In genomic region chr20:59042151-59042795, GRCh38 we compare ENCODE assay signal across 8 cellular contexts. TPM values are rescaled to one million over a fixed set of nuclear protein-coding genes. Genes with fewer than 3 reads are reported as not detected.
DNase-seq lines count a peak whose midpoint lies in the region; ATAC-seq and TF ChIP-seq lines count a peak whose summit lies in the region.

TSS of gene PRELID3B (minus strand) at chr20:59042786. CDS start at chr20:59042730, 56 bp downstream.

- H3K36me3 ChIP-seq in left ventricle myocardium inferior (peaks cover 11% of the 10 kb centered on the region), rectal smooth muscle tissue (ENCODE audit: control insufficient read depth, insufficient read depth, low read length) (peaks cover 9% of the 10 kb centered on the region)

- DNase-seq in SHP77 (lab: John Stamatoyannopoulos, UW) (peak; percentile 13 to 57), SHP77 treated with DMSO at 0.1 percent for 48 hours (lab: John Stamatoyannopoulos, UW) (no peak), left ventricle myocardium inferior (peak; percentile 36), Ammon's horn (ENCODE audit: low spot score) (no peak)
- DNase-seq in Jurkat, Clone E6-1 (ENCODE audit: low read depth, low spot score): no peak
- no peak for DNase-seq in activated naive CD8-positive, alpha-beta T cell treated with anti-CD3 and anti-CD28 coated beads, Interleukin-2, amount 10 ng/mL, durations not matched to agents 7 days and 5 days

- H3K27ac Mint-ChIP-seq in activated naive CD8-positive, alpha-beta T cell treated with anti-CD3 and anti-CD28 coated beads, Interleukin-2, amount 10 ng/mL, durations not matched to agents 7 days and 5 days: peak within 1 kb of the TSS; percentile 89

- H3K27me3 ChIP-seq in left ventricle myocardium inferior (ENCODE audit: low read depth): no peaks in the 10 kb centered on the region
- H3K27me3 ChIP-seq in rectal smooth muscle tissue (ENCODE audit: control insufficient read depth, insufficient read depth, low read length): no peaks in the 10 kb centered on the region

- peak within 1 kb of the TSS; percentile 93 for H3K4me3 Mint-ChIP-seq in activated naive CD8-positive, alpha-beta T cell treated with anti-CD3 and anti-CD28 coated beads, Interleukin-2, amount 10 ng/mL, durations not matched to agents 7 days and 5 days

- POLR2A ChIA-PET in activated naive CD8-positive, alpha-beta T cell treated with anti-CD3 and anti-CD28 coated beads, Interleukin-2, amount 10 ng/mL, durations not matched to agents 7 days and 5 days (lab: Charles Lee): interaction anchor here (1.0 to 4.9 kb wide), 3 partner anchors 10 to 153 kb away, joined by 3 to 59 read pairs (median 13); partner anchors contain the start of gene ATP5F1E

- H3K27ac ChIP-seq in left ventricle myocardium inferior (replicated peaks): peak within 1 kb of the TSS; percentile 88
- H3K27ac ChIP-seq in rectal smooth muscle tissue (ENCODE audit: low read depth, low read length): peak within 1 kb of the TSS; percentile 84

- H3K4me1 Mint-ChIP-seq in activated naive CD8-positive, alpha-beta T cell treated with anti-CD3 and anti-CD28 coated beads, Interleukin-2, amount 10 ng/mL, durations not matched to agents 7 days and 5 days: peaks cover 48% of the 10 kb centered on the region

- peak; percentile 24 for ATAC-seq in GM21737 (IDR thresholded peaks at IDR 0.05; ENCODE audit: unreplicated experiment)
- ATAC-seq in activated naive CD8-positive, alpha-beta T cell treated with anti-CD3 and anti-CD28 coated beads, Interleukin-2, amount 10 ng/mL, durations not matched to agents 7 days and 5 days (ENCODE audit: low read depth): peak; percentile 37

- H3K36me3 Mint-ChIP-seq in activated naive CD8-positive, alpha-beta T cell treated with anti-CD3 and anti-CD28 coated beads, Interleukin-2, amount 10 ng/mL, durations not matched to agents 7 days and 5 days: peaks cover 17% of the 10 kb centered on the region

- H3K27me3 Mint-ChIP-seq in activated naive CD8-positive, alpha-beta T cell treated with anti-CD3 and anti-CD28 coated beads, Interleukin-2, amount 10 ng/mL, durations not matched to agents 7 days and 5 days: no peaks in the 10 kb centered on the region

- no peaks in the 10 kb centered on the region for H3K9me3 ChIP-seq in left ventricle myocardium inferior (replicated peaks)

- no peaks in the 10 kb centered on the region for H3K9me3 Mint-ChIP-seq in activated naive CD8-positive, alpha-beta T cell treated with anti-CD3 and anti-CD28 coated beads, Interleukin-2, amount 10 ng/mL, durations not matched to agents 7 days and 5 days

- H3K9ac ChIP-seq in rectal smooth muscle tissue (ENCODE audit: low read length): peak within 1 kb of the TSS; percentile 74

- TF ChIP-seq CTCF in left ventricle myocardium inferior (IDR thresholded peaks at IDR 0.05; ENCODE audit: borderline replicate concordance): no peak

- intact Hi-C loops in left ventricle myocardium inferior (cut with micrococcal nuclease): no loop called here

- peaks cover 46% of the 10 kb centered on the region for H3K4me1 ChIP-seq in left ventricle myocardium inferior
- H3K4me1 ChIP-seq in rectal smooth muscle tissue (ENCODE audit: control insufficient read depth, insufficient read depth, low read length): peaks cover 9% of the 10 kb centered on the region

- H3K4me3 ChIP-seq in Jurkat, Clone E6-1 (ENCODE audit: low read length): peak within 1 kb of the TSS; percentile 83
- H3K4me3 ChIP-seq in left ventricle myocardium inferior (peak within 1 kb of the TSS; percentile 88), rectal smooth muscle tissue (ENCODE audit: low read length) (peak within 1 kb of the TSS; percentile 88)

RNA-seq across cellular contexts. Expression of gene PRELID3B, which starts in this region (rescaled TPM):
- polyA plus RNA-seq in Jurkat, Clone E6-1 (2012; ENCODE audit: insufficient read depth, insufficient read length): 161 TPM
- 10 to 100 TPM; 57.3 to 65.7 TPM for total RNA-seq in activated naive CD8-positive, alpha-beta T cell treated with anti-CD3 and anti-CD28 coated beads, Interleukin-2, amount 10 ng/mL, durations not matched to agents 7 days and 5 days
- total RNA-seq in left ventricle myocardium inferior: 46.6 TPM

Comparison
In these comparisons a context has a peak if more than half of its experiments do, and no peak if none do; other contexts are left out.
1. DNase-seq: peak in SHP77 (2 of 2) and left ventricle myocardium inferior (single experiment); none in SHP77 treated with DMSO at 0.1 percent for 48 hours (single experiment), Jurkat, Clone E6-1 (single experiment), activated naive CD8-positive, alpha-beta T cell treated with anti-CD3 and anti-CD28 coated beads, Interleukin-2, amount 10 ng/mL, durations not matched to agents 7 days and 5 days (single experiment) and Ammon's horn (single experiment).
2. Peak in every context shown above with its lines, with median percentiles within 50 percentile points of each other: H3K4me3 ChIP-seq.